In genomic region chr1:38279148-38279547, GRCh38 we compare ENCODE assay signal across 8 cellular contexts.
"Had no signal": no experiment of that assay in that cellular context is flagged by ENCODE, and none has a peak within 500 bp of the region (broad histone marks: within the 10 kb centered on the region; RNA-seq: fewer than 3 reads in every experiment).

No MANE protein-coding gene starts in this region.

- FAIRE-seq: G401.6, GM12878, GM12891, GM12892, GM18507, GM19239 had no signal

- DNase-seq: GDM1, GF-D8 had no signal

- H3K4me3 ChIP-seq: GM12878 had no signal

- ATAC-seq: GM12878 had no signal
